2 cellular contexts compared by ENCODE assay signal in genomic region chr17:29682054-29682453, GRCh38.
TF ChIP-seq lines count a peak whose summit lies in the region.

No MANE protein-coding gene starts in this region.

TF ChIP-seq in liver, 16 proteins besides CTCF, POLR2A, EP300 and RAD21 (continued from another document):
- no peak for TF ChIP-seq REST (IDR thresholded peaks at IDR 0.05)
- no peak for TF ChIP-seq YY1 (IDR thresholded peaks at IDR 0.05)
- no peak for TF ChIP-seq ATF3 (IDR thresholded peaks at IDR 0.05)
- no peak for TF ChIP-seq MAX (IDR thresholded peaks at IDR 0.05)
- no peak for TF ChIP-seq RXRA (IDR thresholded peaks at IDR 0.05)
- no peak for TF ChIP-seq SP1 (IDR thresholded peaks at IDR 0.05)
- TF ChIP-seq JUND (IDR thresholded peaks at IDR 0.05) = no peak

TF ChIP-seq in HepG2, 621 proteins besides CTCF, POLR2A, EP300 and RAD21 (continued from another document):
- no peak for TF ChIP-seq RBAK (CRISPR knock-in tag; IDR thresholded peaks at IDR 0.05)
- TF ChIP-seq FOXP1 (IDR thresholded peaks at IDR 0.05) = no peak
- no peak for TF ChIP-seq FOXP1 (CRISPR knock-in tag; IDR thresholded peaks at IDR 0.05)
- TF ChIP-seq SOX13 (IDR thresholded peaks at IDR 0.05) = no peak
- TF ChIP-seq SOX13 (CRISPR knock-in tag; conservative IDR thresholded peaks at IDR 0.05 in 1 of 2, IDR thresholded peaks at IDR 0.05 in 1 of 2) = no peak
- no peak for TF ChIP-seq BRCA1 (CRISPR knock-in tag; IDR thresholded peaks at IDR 0.05)
- TF ChIP-seq GABPA (IDR thresholded peaks at IDR 0.05; ENCODE audit: low read depth, low read length) = no peak
- no peak for TF ChIP-seq GABPA (CRISPR knock-in tag; IDR thresholded peaks at IDR 0.05; ENCODE audit: low read depth)
- no peak for TF ChIP-seq NFE2L1 (CRISPR knock-in tag; IDR thresholded peaks at IDR 0.05; ENCODE audit: borderline replicate concordance)
- no peak for TF ChIP-seq NCOA5 (CRISPR knock-in tag; IDR thresholded peaks at IDR 0.05)
- TF ChIP-seq HDAC2 (CRISPR knock-in tag; IDR thresholded peaks at IDR 0.05) = no peak
- no peak for TF ChIP-seq MYPOP (CRISPR knock-in tag; IDR thresholded peaks at IDR 0.05)
- no peak for TF ChIP-seq ZNF780A (CRISPR knock-in tag; IDR thresholded peaks at IDR 0.05)
- no peak for TF ChIP-seq RXRB (CRISPR knock-in tag; IDR thresholded peaks at IDR 0.05; ENCODE audit: borderline replicate concordance)
